Comparison of ENCODE assay signal across 9 cellular contexts in genomic region chr17:36921131-36921851, GRCh38. TPM values are rescaled to one million over a fixed set of nuclear protein-coding genes. Genes with fewer than 3 reads are reported as not detected.
DNase-seq lines count a peak whose midpoint lies in the region; TF ChIP-seq lines count a peak whose summit lies in the region.
"Had no signal": no experiment of that assay in that cellular context is flagged by ENCODE, and none has a peak within 500 bp of the region (broad histone marks: within the 10 kb centered on the region; RNA-seq: fewer than 3 reads in every experiment).

No MANE protein-coding gene starts in this region.

- no peak overlapping the region for H3K9ac ChIP-seq in HUES48 (ENCODE audit: low read depth, low read length)

- no peak for TF ChIP-seq CTCF in fibroblast of the aortic adventitia (IDR thresholded peaks at IDR 0.05; ENCODE audit: insufficient read depth, low read length)

- peak overlapping the region; percentile 84 for H3K27ac ChIP-seq in HUES48 (ENCODE audit: low read depth, low read length)
- H3K27ac ChIP-seq: HL-60 had no signal

- no peak overlapping the region for H3K4me3 ChIP-seq in HUES48 (ENCODE audit: low read depth, low read length)
- H3K4me3 ChIP-seq in fibroblast of the aortic adventitia (ENCODE audit: low read depth, low read length): no peak overlapping the region

- H3K4me1 ChIP-seq in HUES48 (ENCODE audit: control insufficient read depth, insufficient read depth, low read length): peaks cover 44% of the 10 kb centered on the region

- no peaks in the 10 kb centered on the region for H3K9me3 ChIP-seq in HUES48 (ENCODE audit: control insufficient read depth, insufficient read depth, low read length)

- peak; percentile 40 to 44 for DNase-seq in activated CD4-positive, alpha-beta T cell treated with anti-CD3 and anti-CD28 coated beads, Interleukin-2, amount 50 U/mL, for 4 hours
- DNase-seq in fibroblast of the aortic adventitia (ENCODE audit: low read depth) (peak; percentile 55), HuH-7.5 (ENCODE audit: low spot score) (no peak), cerebellum (ENCODE audit: low spot score) (no peak), midbrain (lab: John Stamatoyannopoulos, UW) (no peak), NCI-H2081 treated with DMSO at 0.1 percent for 48 hours (lab: John Stamatoyannopoulos, UW) (no peak)
- peak; percentile 54 to 55 for DNase-seq in stimulated activated CD4-positive, alpha-beta T cell treated with anti-CD3 and anti-CD28 coated beads, Interleukin-2, amount 100 ng/mL, for 48 hours

- H3K36me3 ChIP-seq in HUES48 (ENCODE audit: control insufficient read depth, insufficient read depth, low read length): no peaks in the 10 kb centered on the region

- peaks cover 14% of the 10 kb centered on the region for H3K27me3 ChIP-seq in HUES48 (ENCODE audit: control insufficient read depth, insufficient read depth, low read length)

RNA-seq across cellular contexts. Expression of gene LHX1, which starts 16.0 kb away (rescaled TPM):
- total RNA-seq in fibroblast of the aortic adventitia (ENCODE audit: low replicate concordance) (0.49 TPM in 1 of 2 replicates, not detected in the other), cerebellum (38.7 TPM)

RNA-seq across cellular contexts. Expression of gene AATF, which starts 27.5 kb away (rescaled TPM):
- 25.1 and 80.8 TPM in 2 replicates for total RNA-seq in fibroblast of the aortic adventitia (ENCODE audit: low replicate concordance)
- total RNA-seq in cerebellum: 18.6 TPM

Comparison
In these comparisons a context has a peak if more than half of its experiments do, and no peak if none do; other contexts are left out.
1. DNase-seq: peak in activated CD4-positive, alpha-beta T cell treated with anti-CD3 and anti-CD28 coated beads, Interleukin-2, amount 50 U/mL, for 4 hours (2 of 2), fibroblast of the aortic adventitia (single experiment) and stimulated activated CD4-positive, alpha-beta T cell treated with anti-CD3 and anti-CD28 coated beads, Interleukin-2, amount 100 ng/mL, for 48 hours (2 of 2); none in HuH-7.5 (single experiment), cerebellum (single experiment), midbrain (single experiment) and NCI-H2081 treated with DMSO at 0.1 percent for 48 hours (single experiment).
2. RNA of gene LHX1, which starts 16.0 kb away (total RNA-seq): 38.7 TPM in cerebellum (single experiment); 0.49 TPM in fibroblast of the aortic adventitia; every median in the first group is over 10 times any median in the second.